ENCODE assay signal across 8 cellular contexts in genomic region chr3:185943363-185944106, GRCh38. TPM values are rescaled to one million over a fixed set of nuclear protein-coding genes. Genes with fewer than 3 reads are reported as not detected.
DNase-seq lines count a peak whose midpoint lies in the region; ATAC-seq and TF ChIP-seq lines count a peak whose summit lies in the region.

No MANE protein-coding gene starts in this region.

- H3K9me3 ChIP-seq in psoas muscle (no peaks in the 10 kb centered on the region), uterus (no peaks in the 10 kb centered on the region)

- DNase-seq in NCI-H1092 (lab: John Stamatoyannopoulos, UW) (peak; percentile 71), cardiac septum (ENCODE audit: low spot score) (peak; percentile 92), psoas muscle (peak; percentile 88 to 93), uterus (peak; percentile 85)
- peak; percentile 62 for DNase-seq in activated naive CD8-positive, alpha-beta T cell treated with anti-CD3 and anti-CD28 coated beads, Interleukin-2, amount 50 U/mL, for 16 hours (ENCODE audit: low read depth, low spot score)

- no peak for TF ChIP-seq POLR2A in uterus (IDR thresholded peaks at IDR 0.05)

- TF ChIP-seq CTCF in GM12872 (IDR thresholded peaks at IDR 0.05; ENCODE audit: insufficient read depth, low read depth, low read length) (peak; percentile 100), psoas muscle (IDR thresholded peaks at IDR 0.05) (peak; percentile 99), uterus (IDR thresholded peaks at IDR 0.05) (peak; percentile 83 to 100 (median 88))

- peaks cover 11% of the 10 kb centered on the region for H3K4me1 ChIP-seq in psoas muscle
- no peaks in the 10 kb centered on the region for H3K4me1 ChIP-seq in uterus

- intact Hi-C loops in cardiac septum (cut with DNase I) (loop anchor here (10.0 kb wide), 2 partner anchors 209 to 279 kb away; no protein-coding TSS in a partner anchor), psoas muscle (cut with DNase I) (loop anchor here in 1 of 2 donors (5.0 kb wide), 1 partner anchor 164 kb away; the partner anchor contains the start of gene ETV5), uterus (cut with DNase I; ENCODE audit: low total_unique reads) (no loop called here)

- H3K4me3 ChIP-seq in psoas muscle (peak overlapping the region; percentile 13), uterus (no peak overlapping the region)

- H3K36me3 ChIP-seq in psoas muscle (ENCODE audit: insufficient read depth in 1 of 2, low read depth in 1 of 2) (no peaks in the 10 kb centered on the region), uterus (no peaks in the 10 kb centered on the region)

- H3K27me3 ChIP-seq in psoas muscle (ENCODE audit: insufficient read depth in 3 of 3, low read length in 2 of 3) (no peaks in the 10 kb centered on the region), uterus (no peaks in the 10 kb centered on the region)

- peak; percentile 92 for ATAC-seq in HG02588 (IDR thresholded peaks at IDR 0.05; ENCODE audit: unreplicated experiment)
- peak; percentile 95 for ATAC-seq in SK-N-SH treated with all-trans-retinoic acid at 6 μM for 48 hours
- ATAC-seq in psoas muscle, result peak; percentile 98 to 99 (median 98)

- 19 to 21% (median 19%) methylated on average over 6 of the region's 6 CpGs for WGBS in psoas muscle, 3 donors

- H3K27ac ChIP-seq in psoas muscle (peak overlapping the region; percentile 75), uterus (peak overlapping the region in 1 of 2 donors; percentile 7)

TF ChIP-seq in SK-N-SH treated with all-trans-retinoic acid at 6 μM for 48 hours, 23 proteins besides CTCF, POLR2A, EP300 and RAD21:
- TF ChIP-seq, protein P1, sequence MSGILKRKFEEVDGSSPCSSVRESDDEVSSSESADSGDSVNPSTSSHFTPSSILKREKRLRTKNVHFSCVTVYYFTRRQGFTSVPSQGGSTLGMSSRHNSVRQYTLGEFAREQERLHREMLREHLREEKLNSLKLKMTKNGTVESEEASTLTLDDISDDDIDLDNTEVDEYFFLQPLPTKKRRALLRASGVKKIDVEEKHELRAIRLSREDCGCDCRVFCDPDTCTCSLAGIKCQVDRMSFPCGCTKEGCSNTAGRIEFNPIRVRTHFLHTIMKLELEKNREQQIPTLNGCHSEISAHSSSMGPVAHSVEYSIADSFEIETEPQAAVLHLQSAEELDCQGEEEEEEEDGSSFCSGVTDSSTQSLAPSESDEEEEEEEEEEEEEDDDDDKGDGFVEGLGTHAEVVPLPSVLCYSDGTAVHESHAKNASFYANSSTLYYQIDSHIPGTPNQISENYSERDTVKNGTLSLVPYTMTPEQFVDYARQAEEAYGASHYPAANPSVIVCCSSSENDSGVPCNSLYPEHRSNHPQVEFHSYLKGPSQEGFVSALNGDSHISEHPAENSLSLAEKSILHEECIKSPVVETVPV (CRISPR knock-in tag; IDR thresholded peaks at IDR 0.05), result no peak
- TF ChIP-seq ZFP3 (CRISPR knock-in tag; IDR thresholded peaks at IDR 0.05) (no peak), OSR1 (CRISPR knock-in tag; IDR thresholded peaks at IDR 0.05) (no peak), BACH2 (CRISPR knock-in tag; IDR thresholded peaks at IDR 0.05; ENCODE audit: borderline replicate concordance) (no peak), SNAI2 (CRISPR knock-in tag; IDR thresholded peaks at IDR 0.05) (no peak), ZNF565 (CRISPR knock-in tag; conservative IDR thresholded peaks at IDR 0.05; ENCODE audit: low read depth) (no peak), ISL1 (CRISPR knock-in tag; IDR thresholded peaks at IDR 0.05) (no peak), PPARA (CRISPR knock-in tag; IDR thresholded peaks at IDR 0.05; ENCODE audit: borderline replicate concordance) (no peak), ESRRG (CRISPR knock-in tag; IDR thresholded peaks at IDR 0.05) (no peak), ARNTL (CRISPR knock-in tag; IDR thresholded peaks at IDR 0.05; ENCODE audit: borderline replicate concordance, low read depth) (no peak), CREB5 (CRISPR knock-in tag; IDR thresholded peaks at IDR 0.05; ENCODE audit: low read depth) (no peak)
- TF ChIP-seq, protein P2, sequence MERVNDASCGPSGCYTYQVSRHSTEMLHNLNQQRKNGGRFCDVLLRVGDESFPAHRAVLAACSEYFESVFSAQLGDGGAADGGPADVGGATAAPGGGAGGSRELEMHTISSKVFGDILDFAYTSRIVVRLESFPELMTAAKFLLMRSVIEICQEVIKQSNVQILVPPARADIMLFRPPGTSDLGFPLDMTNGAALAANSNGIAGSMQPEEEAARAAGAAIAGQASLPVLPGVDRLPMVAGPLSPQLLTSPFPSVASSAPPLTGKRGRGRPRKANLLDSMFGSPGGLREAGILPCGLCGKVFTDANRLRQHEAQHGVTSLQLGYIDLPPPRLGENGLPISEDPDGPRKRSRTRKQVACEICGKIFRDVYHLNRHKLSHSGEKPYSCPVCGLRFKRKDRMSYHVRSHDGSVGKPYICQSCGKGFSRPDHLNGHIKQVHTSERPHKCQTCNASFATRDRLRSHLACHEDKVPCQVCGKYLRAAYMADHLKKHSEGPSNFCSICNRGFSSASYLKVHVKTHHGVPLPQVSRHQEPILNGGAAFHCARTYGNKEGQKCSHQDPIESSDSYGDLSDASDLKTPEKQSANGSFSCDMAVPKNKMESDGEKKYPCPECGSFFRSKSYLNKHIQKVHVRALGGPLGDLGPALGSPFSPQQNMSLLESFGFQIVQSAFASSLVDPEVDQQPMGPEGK (CRISPR knock-in tag; IDR thresholded peaks at IDR 0.05; ENCODE audit: borderline replicate concordance), result no peak

RNA-seq across cellular contexts. Expression of gene TRA2B, which starts 5.7 kb away (rescaled TPM):
- 62.1 TPM for total RNA-seq in cardiac septum
- 10 to 100 TPM; 38.7 to 99.5 (median 68.8) TPM for total RNA-seq in psoas muscle
- polyA plus RNA-seq in psoas muscle, result 10 to 100 TPM; 60.5 to 86.6 (median 86.5) TPM
- 100 to 1,000 TPM in 3 of 4 donors, 10 to 100 TPM in 1; 33.8 to 425 (median 173) TPM for total RNA-seq in uterus
